ENCODE assay signal across 8 cellular contexts in genomic region chr16:46621006-46621629, GRCh38. TPM values are rescaled to one million over a fixed set of nuclear protein-coding genes. Genes with fewer than 3 reads are reported as not detected.
DNase-seq lines count a peak whose midpoint lies in the region; ATAC-seq and TF ChIP-seq lines count a peak whose summit lies in the region.

TSS of gene SHCBP1 (minus strand) at chr16:46621379. CDS start at chr16:46621359, 20 bp downstream.

- no peaks in the 10 kb centered on the region for H3K36me3 ChIP-seq in IMR-90 (ENCODE audit: control insufficient read depth, insufficient read depth, low read length)
- H3K36me3 ChIP-seq in PC-9 (ENCODE audit: low read depth) = 0 out of 2 replicates have a peak, but pooled peaks cover 2% of the 10 kb centered on the region

- no peak within 1 kb of the TSS; the same call in 1 of the 2 replicates for H4K91ac ChIP-seq in IMR-90 (ENCODE audit: insufficient read depth, low read depth, low read length)

- peaks cover 18 to 24% of the 10 kb centered on the region in 2 donors for H3K4me1 Mint-ChIP-seq in natural killer cell

- H3F3A ChIP-seq in PC-9 (ENCODE audit: insufficient read depth, low read depth) = no peaks in the 10 kb centered on the region

- no peaks in the 10 kb centered on the region for H3K36me3 Mint-ChIP-seq in natural killer cell

- no peak within 1 kb of the TSS for H2BK20ac ChIP-seq in IMR-90 (ENCODE audit: low read depth, low read length)

- H3K79me2 ChIP-seq in PC-9 (ENCODE audit: low read depth) = peaks cover 9% of the 10 kb centered on the region; the same call in 1 of the 2 replicates

- H3K9me3 Mint-ChIP-seq in natural killer cell = no peaks in the 10 kb centered on the region

- dilution Hi-C loops in IMR-90 (cut with HindIII; ENCODE audit: low sequenced_read_pairs, unreplicated experiment) = no loop called here

- H4K5ac ChIP-seq in IMR-90 (ENCODE audit: low read depth, low read length) = no peak within 1 kb of the TSS

- TF ChIP-seq POLR2A in IMR-90 (IDR thresholded peaks at IDR 0.05; ENCODE audit: low read depth, low read length) = peak; percentile 52; the same call in 1 of the 2 replicates

- no peaks in the 10 kb centered on the region for H3K27me3 Mint-ChIP-seq in natural killer cell (ENCODE audit: low read depth in 2 of 2)

- H2AFZ ChIP-seq in IMR-90 (replicated peaks; ENCODE audit: low read length, poor library complexity) (peak within 1 kb of the TSS; percentile 85), PC-9 (peak within 1 kb of the TSS; percentile 84)

- BruUV-seq in IMR-90 (replicated peaks; lab: Mats Ljungman, UMichigan) (no TSS peak), PC-9 (replicated peaks; lab: Mats Ljungman, UMichigan) (no TSS peak)

- no peaks in the 10 kb centered on the region for H4K20me1 ChIP-seq in IMR-90 (ENCODE audit: insufficient read depth, low read length)
- no peaks in the 10 kb centered on the region for H4K20me1 ChIP-seq in PC-9 (ENCODE audit: insufficient read depth)

- no peak for TF ChIP-seq RAD21 in IMR-90 (IDR thresholded peaks at IDR 0.05; ENCODE audit: low read length)

- peak within 1 kb of the TSS; percentile 77 to 89 for H3K27ac Mint-ChIP-seq in natural killer cell

- H3K18ac ChIP-seq in IMR-90 (ENCODE audit: low read depth, low read length) = no peak within 1 kb of the TSS

- H3K4me2 ChIP-seq in IMR-90 (ENCODE audit: low read depth, low read length) = peak within 1 kb of the TSS; percentile 98
- H3K4me2 ChIP-seq in PC-9 = peak within 1 kb of the TSS; percentile 79

- no peak within 1 kb of the TSS; the same call in 1 of the 2 replicates for H3K14ac ChIP-seq in IMR-90 (replicated peaks; ENCODE audit: low read depth, low read length)

- CTCF ChIA-PET in IMR-90 (lab: Yijun Ruan, JAX) (no interaction called here), PC-9 (lab: Charles Lee) (no interaction called here)

- H3K9me2 ChIP-seq in PC-9 (ENCODE audit: insufficient read depth) = no peaks in the 10 kb centered on the region

- WGBS in IMR-90 (ENCODE audit: extremely low coverage in 2 of 2, insufficient read length in 1 of 2), 2 experiments = 0% methylated on average over 19 of the region's 51 CpGs; no CpG with 5 or more reads in 1 of the 2 experiments

- no peaks in the 10 kb centered on the region for H3K27me3 ChIP-seq in IMR-90 (ENCODE audit: control insufficient read depth, insufficient read depth, low read length)
- H3K27me3 ChIP-seq in PC-9 (ENCODE audit: insufficient read depth, low read depth) = no peaks in the 10 kb centered on the region

- H2BK15ac ChIP-seq in IMR-90 (ENCODE audit: low read depth, low read length) = no peak within 1 kb of the TSS

- no peak within 1 kb of the TSS for H3K56ac ChIP-seq in IMR-90 (ENCODE audit: extremely low read depth, insufficient read depth, low read length)

- H2AK5ac ChIP-seq in IMR-90 (ENCODE audit: low read depth, low read length) = no peak within 1 kb of the TSS

- H3K79me1 ChIP-seq in IMR-90 (ENCODE audit: low read depth in 1 of 2, low read length in 2 of 2) = peaks cover 9 to 20% of the 10 kb centered on the region in 2 experiments; a peak in 2 of 4 replicates

- peak within 1 kb of the TSS; percentile 1 for H2AK9ac ChIP-seq in IMR-90 (replicated peaks; ENCODE audit: low read depth, low read length, poor library complexity)

- H3K9me3 ChIP-seq in IMR-90 (ENCODE audit: control insufficient read depth, insufficient read depth, low read length) = no peaks in the 10 kb centered on the region
- H3K9me3 ChIP-seq in PC-9 (ENCODE audit: insufficient read depth, low read depth) = no peaks in the 10 kb centered on the region

- H3K9ac ChIP-seq in IMR-90 (ENCODE audit: low read depth, low read length) = peak within 1 kb of the TSS; percentile 44; the same call in 1 of the 2 replicates

- ATAC-seq in GM21529 (IDR thresholded peaks at IDR 0.05; ENCODE audit: unreplicated experiment) (peak; percentile 91), IMR-90 (ENCODE audit: low read depth) (peak; percentile 95), natural killer cell (peak; percentile 90 to 96 (median 96))

- H3K4ac ChIP-seq in IMR-90 (ENCODE audit: low read depth, low read length) = no peak within 1 kb of the TSS

- H2BK5ac ChIP-seq in IMR-90 (ENCODE audit: low read depth, low read length, poor library complexity, severe bottlenecking) = no peak within 1 kb of the TSS

- in situ Hi-C loops in IMR-90 (cut with MboI; ENCODE audit: low sequenced_read_pairs) = no loop called here

- TF ChIP-seq CTCF in IMR-90 (conservative IDR thresholded peaks at IDR 0.05; ENCODE audit: low read depth, low read length) (no peak), PC-9 (conservative IDR thresholded peaks at IDR 0.05) (no peak), fibroblast of mammary gland (conservative IDR thresholded peaks at IDR 0.05; ENCODE audit: control insufficient read depth, insufficient read depth, low read depth, low read length) (no peak), natural killer cell (IDR thresholded peaks at IDR 0.05) (no peak)

- H4K8ac ChIP-seq in IMR-90 (ENCODE audit: low read depth in 2 of 2, low read length in 2 of 2) = peak within 1 kb of the TSS; percentile 10 to 18; a peak in 2 of 4 replicates

- POLR2A ChIA-PET in IMR-90 (lab: Charles Lee; ENCODE audit: unreplicated experiment) = interaction anchor here (0.5 kb wide), 1 partner anchor 1697 kb away, joined by 3 read pairs; no protein-coding TSS in a partner anchor
- POLR2A ChIA-PET in PC-9 (lab: Charles Lee; ENCODE audit: unreplicated experiment) = no interaction called here

- no peak within 1 kb of the TSS for H2BK120ac ChIP-seq in IMR-90 (ENCODE audit: low read depth, low read length)

- peaks cover 3% of the 10 kb centered on the region; the same call in 1 of the 2 replicates for H3K9me1 ChIP-seq in IMR-90 (ENCODE audit: insufficient read depth, low read length)

- H3K4me1 ChIP-seq in IMR-90 (ENCODE audit: control insufficient read depth, insufficient read depth, low read length) (peaks cover 2% of the 10 kb centered on the region; the same call in 1 of the 2 replicates), PC-9 (replicated peaks; ENCODE audit: insufficient read depth) (peaks cover 11% of the 10 kb centered on the region; the same call in 1 of the 2 replicates)

- H3K27ac ChIP-seq in IMR-90 (ENCODE audit: insufficient read depth, low read length) = peak within 1 kb of the TSS; percentile 11; the same call in 1 of the 2 replicates
- H3K27ac ChIP-seq in PC-9 = no peak within 1 kb of the TSS

- H3K23ac ChIP-seq in IMR-90 (ENCODE audit: low read depth, low read length) = peak within 1 kb of the TSS; percentile 78

- peak within 1 kb of the TSS; percentile 60 for H3K4me3 ChIP-seq in IMR-90 (ENCODE audit: insufficient read depth, low read depth, low read length)
- peak within 1 kb of the TSS; percentile 72 for H3K4me3 ChIP-seq in PC-9
- H3K4me3 ChIP-seq in fibroblast of mammary gland (ENCODE audit: control insufficient read depth, low read depth, low read length) = peak within 1 kb of the TSS; percentile 99

- intact Hi-C loops in IMR-90 (cut with micrococcal nuclease) (no loop called here), PC-9 (cut with micrococcal nuclease; ENCODE audit: unreplicated experiment) (no loop called here), natural killer cell (cut with micrococcal nuclease) (loop anchor here (2.0 kb wide), 1 partner anchor 68 kb away; the partner anchor contains the start of genes ORC6 and VPS35)

- H3K4me3 Mint-ChIP-seq in natural killer cell = peak within 1 kb of the TSS; percentile 95

- DNase-seq in DMS53 treated with DMSO at 0.1 percent for 48 hours (lab: John Stamatoyannopoulos, UW; ENCODE audit: unreplicated experiment) (peak; percentile 82), IMR-90 (peak; percentile 84), PC-9 (peak; percentile 76 to 78), fibroblast of mammary gland (ENCODE audit: low read depth) (peak; percentile 85), natural killer cell (peak; percentile 60)
- DNase-seq in activated T-cell treated with anti-CD3 and anti-CD28 coated beads, Interleukin-2, amount 50 U/mL, for 48 hours = peak; percentile 88 to 90
- peak in 5 of 6 experiments; percentile 8 to 25 (median 16) for DNase-seq in stimulated activated naive CD4-positive, alpha-beta T cell (lab: John Stamatoyannopoulos, UW)

TF ChIP-seq in IMR-90, 13 proteins besides CTCF, POLR2A, EP300 and RAD21:
- TF ChIP-seq MAZ (IDR thresholded peaks at IDR 0.05; ENCODE audit: borderline replicate concordance, low read depth, low read length) = peak; percentile 93
- TF ChIP-seq CHD1 (IDR thresholded peaks at IDR 0.05; ENCODE audit: low read depth, low read length) = no peak
- no peak for TF ChIP-seq NFE2L2 (IDR thresholded peaks at IDR 0.05; ENCODE audit: low read depth, low read length)
- no peak for TF ChIP-seq CEBPB (IDR thresholded peaks at IDR 0.05; ENCODE audit: low read depth, low read length)
- TF ChIP-seq USF2 (IDR thresholded peaks at IDR 0.05; ENCODE audit: low read depth, low read length) = no peak
- TF ChIP-seq BHLHE40 (IDR thresholded peaks at IDR 0.05; ENCODE audit: low read depth, low read length) = no peak
- TF ChIP-seq MXI1 (IDR thresholded peaks at IDR 0.05; ENCODE audit: borderline replicate concordance, low read depth, low read length) = peak; percentile 100

RNA-seq across cellular contexts. Expression of gene SHCBP1, which starts in this region (rescaled TPM):
- total RNA-seq in IMR-90 (2012; rRNA removed) (18.3 and 35.3 TPM in 2 replicates), PC-9 (2021) (17.4 and 19.3 TPM in 2 replicates), natural killer cell (1 to 10 TPM; 2.2 to 3.6 (median 3.5) TPM)
- 15.6 and 18.6 TPM in 2 replicates for polyA plus RNA-seq in IMR-90 (2012; rRNA removed)
- polyA plus RNA-seq in IMR-90 (2012; cell fraction: cytosol; rRNA removed) = 2.4 and 7.3 TPM in 2 replicates
- 0.76 and 3.9 TPM in 2 replicates for polyA plus RNA-seq in IMR-90 (2012; cell fraction: nucleus; rRNA removed; ENCODE audit: low replicate concordance)

Comparison
In these comparisons a context has a peak if more than half of its experiments do, and no peak if none do; other contexts are left out.
1. DNase-seq: peak in every context shown above with its lines; median percentile 89 in activated T-cell treated with anti-CD3 and anti-CD28 coated beads, Interleukin-2, amount 50 U/mL, for 48 hours; 85 in fibroblast of mammary gland; 84 in IMR-90; 82 in DMS53 treated with DMSO at 0.1 percent for 48 hours; 77 in PC-9; 60 in natural killer cell; 16 in stimulated activated naive CD4-positive, alpha-beta T cell.